In the genomic region with DNA sequence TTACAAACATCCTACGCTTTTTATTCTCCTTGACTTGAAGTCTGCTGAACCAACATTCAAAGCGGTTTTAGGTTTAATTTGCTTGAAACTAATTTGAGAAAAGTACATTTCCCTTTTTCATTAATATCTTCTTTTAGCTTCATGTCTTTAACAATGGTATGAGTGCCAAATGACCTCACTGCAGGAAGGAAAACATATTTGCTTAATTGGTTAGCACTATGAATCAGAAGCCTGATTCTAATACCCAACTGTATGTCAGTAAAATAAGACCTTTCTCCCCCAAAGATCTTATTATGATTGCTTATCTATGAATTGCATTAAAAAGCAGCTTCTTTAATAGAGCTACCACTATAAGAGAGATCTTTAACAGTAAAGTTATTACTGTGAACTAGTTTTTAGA, we compare ENCODE assay signal across 16 cellular contexts. TPM values are rescaled to one million over a fixed set of nuclear protein-coding genes. Genes with fewer than 3 reads are reported as not detected.
A peak's percentile ranks its signal among the peaks of the same experiment; 100 is the strongest.
DNase-seq lines count a peak whose midpoint lies in the region; ATAC-seq and TF ChIP-seq lines count a peak whose summit lies in the region.
"Had no signal": no experiment of that assay in that cellular context is flagged by ENCODE, and none has a peak within 500 bp of the region (broad histone marks: within the 10 kb centered on the region; RNA-seq: fewer than 3 reads in every experiment).

No MANE protein-coding gene starts in this region.

- TF ChIP-seq POLR2A in sigmoid colon (IDR thresholded peaks at IDR 0.05) (no peak), thyroid gland (IDR thresholded peaks at IDR 0.05) (no peak)

- TF ChIP-seq CTCF in sigmoid colon (IDR thresholded peaks at IDR 0.05) (no peak), thyroid gland (IDR thresholded peaks at IDR 0.05) (no peak), natural killer cell (IDR thresholded peaks at IDR 0.05) (no peak)

- intact Hi-C loops in sigmoid colon (cut with DNase I) (no loop called here), thyroid gland (cut with DNase I) (no loop called here), natural killer cell (cut with micrococcal nuclease) (no loop called here)

- peaks cover 3 to 22% of the 10 kb centered on the region in 2 donors for H3K27me3 Mint-ChIP-seq in natural killer cell (ENCODE audit: low read depth in 2 of 2)

- H3K9me3 ChIP-seq in sigmoid colon (no peaks in the 10 kb centered on the region), thyroid gland (no peaks in the 10 kb centered on the region)
- H3K9me3 ChIP-seq: gastrocnemius medialis, ovary had no signal

- H3K27ac ChIP-seq in sigmoid colon (peak overlapping the region; percentile 33 to 89 (median 48)), thyroid gland (no peak overlapping the region)
- H3K27ac ChIP-seq: C4-2B had no signal

- no peak overlapping the region for H3K4me3 Mint-ChIP-seq in natural killer cell
- H3K4me3 Mint-ChIP-seq: activated CD4-positive, alpha-beta T cell treated with anti-CD3 and anti-CD28 coated beads for 36 hours; activated naive CD8-positive, alpha-beta T cell had no signal

- ATAC-seq in SK-N-SH treated with all-trans-retinoic acid at 6 μM for 48 hours (peak; percentile 38; the same call in 2 of the 3 replicates), GM19455 (IDR thresholded peaks at IDR 0.05; ENCODE audit: unreplicated experiment) (no peak), natural killer cell (no peak), HG03097 (IDR thresholded peaks at IDR 0.05; ENCODE audit: low FRiP score, unreplicated experiment) (no peak)
- ATAC-seq: activated CD4-positive, alpha-beta T cell treated with anti-CD3 and anti-CD28 coated beads for 36 hours; gastrocnemius medialis had no signal

- H3K36me3 ChIP-seq in sigmoid colon (peaks cover 10 to 83% (median 59%) of the 10 kb centered on the region in 4 donors), thyroid gland (peaks cover 0 to 6% of the 10 kb centered on the region in 2 donors)
- H3K36me3 ChIP-seq: gastrocnemius medialis, ovary had no signal

- H3K4me1 ChIP-seq in sigmoid colon (peaks cover 0 to 79% (median 52%) of the 10 kb centered on the region in 4 donors), thyroid gland (no peaks in the 10 kb centered on the region)
- H3K4me1 ChIP-seq: gastrocnemius medialis had no signal

- no peaks in the 10 kb centered on the region for H3K36me3 Mint-ChIP-seq in natural killer cell
- H3K36me3 Mint-ChIP-seq: activated naive CD8-positive, alpha-beta T cell had no signal

- WGBS in sigmoid colon, 2 donors: 85 to 87% methylated on average over 2 of the region's 2 CpGs
- 70 to 84% methylated on average over 2 of the region's 2 CpGs for WGBS in thyroid gland, 2 donors

- no peaks in the 10 kb centered on the region for H3K4me1 Mint-ChIP-seq in natural killer cell
- H3K4me1 Mint-ChIP-seq: activated CD4-positive, alpha-beta T cell treated with anti-CD3 and anti-CD28 coated beads for 36 hours had no signal

- H3K4me3 ChIP-seq in sigmoid colon (peak overlapping the region in 2 of 4 donors; percentile 6 to 72), thyroid gland (replicated peaks in 1 of 3) (no peak overlapping the region)
- H3K4me3 ChIP-seq: gastrocnemius medialis, ovary had no signal

- no peak overlapping the region for H3K27ac Mint-ChIP-seq in natural killer cell
- H3K27ac Mint-ChIP-seq: activated CD4-positive, alpha-beta T cell treated with anti-CD3 and anti-CD28 coated beads for 36 hours; activated naive CD8-positive, alpha-beta T cell had no signal

- TF ChIP-seq EP300 in sigmoid colon (IDR thresholded peaks at IDR 0.05): no peak

- DNase-seq in EL (peak; percentile 51), fibroblast of gingiva (ENCODE audit: low read depth) (peak; percentile 22), sigmoid colon (no peak), thyroid gland (no peak), natural killer cell (no peak)
- DNase-seq: activated CD4-positive, alpha-beta T cell treated with anti-CD3 and anti-CD28 coated beads for 36 hours; cortex of kidney; gastrocnemius medialis; NCI-H2029 treated with DMSO at 0.1 percent for 48 hours; ovary; T-helper 2 cell had no signal

- no peaks in the 10 kb centered on the region for H3K27me3 ChIP-seq in sigmoid colon
- no peaks in the 10 kb centered on the region for H3K27me3 ChIP-seq in thyroid gland
- H3K27me3 ChIP-seq: ovary had no signal

- H3K9me3 Mint-ChIP-seq in natural killer cell: no peaks in the 10 kb centered on the region

TF ChIP-seq in SK-N-SH treated with all-trans-retinoic acid at 6 μM for 48 hours, 23 proteins besides CTCF, POLR2A, EP300 and RAD21:
- TF ChIP-seq ARNTL (CRISPR knock-in tag; IDR thresholded peaks at IDR 0.05; ENCODE audit: borderline replicate concordance, low read depth) (no peak), PPARA (CRISPR knock-in tag; IDR thresholded peaks at IDR 0.05; ENCODE audit: borderline replicate concordance) (no peak), GLIS3 (CRISPR knock-in tag; IDR thresholded peaks at IDR 0.05) (no peak), ZFP3 (CRISPR knock-in tag; IDR thresholded peaks at IDR 0.05) (no peak), ISL1 (CRISPR knock-in tag; IDR thresholded peaks at IDR 0.05) (peak; percentile 78)
- TF ChIP-seq, protein P1, sequence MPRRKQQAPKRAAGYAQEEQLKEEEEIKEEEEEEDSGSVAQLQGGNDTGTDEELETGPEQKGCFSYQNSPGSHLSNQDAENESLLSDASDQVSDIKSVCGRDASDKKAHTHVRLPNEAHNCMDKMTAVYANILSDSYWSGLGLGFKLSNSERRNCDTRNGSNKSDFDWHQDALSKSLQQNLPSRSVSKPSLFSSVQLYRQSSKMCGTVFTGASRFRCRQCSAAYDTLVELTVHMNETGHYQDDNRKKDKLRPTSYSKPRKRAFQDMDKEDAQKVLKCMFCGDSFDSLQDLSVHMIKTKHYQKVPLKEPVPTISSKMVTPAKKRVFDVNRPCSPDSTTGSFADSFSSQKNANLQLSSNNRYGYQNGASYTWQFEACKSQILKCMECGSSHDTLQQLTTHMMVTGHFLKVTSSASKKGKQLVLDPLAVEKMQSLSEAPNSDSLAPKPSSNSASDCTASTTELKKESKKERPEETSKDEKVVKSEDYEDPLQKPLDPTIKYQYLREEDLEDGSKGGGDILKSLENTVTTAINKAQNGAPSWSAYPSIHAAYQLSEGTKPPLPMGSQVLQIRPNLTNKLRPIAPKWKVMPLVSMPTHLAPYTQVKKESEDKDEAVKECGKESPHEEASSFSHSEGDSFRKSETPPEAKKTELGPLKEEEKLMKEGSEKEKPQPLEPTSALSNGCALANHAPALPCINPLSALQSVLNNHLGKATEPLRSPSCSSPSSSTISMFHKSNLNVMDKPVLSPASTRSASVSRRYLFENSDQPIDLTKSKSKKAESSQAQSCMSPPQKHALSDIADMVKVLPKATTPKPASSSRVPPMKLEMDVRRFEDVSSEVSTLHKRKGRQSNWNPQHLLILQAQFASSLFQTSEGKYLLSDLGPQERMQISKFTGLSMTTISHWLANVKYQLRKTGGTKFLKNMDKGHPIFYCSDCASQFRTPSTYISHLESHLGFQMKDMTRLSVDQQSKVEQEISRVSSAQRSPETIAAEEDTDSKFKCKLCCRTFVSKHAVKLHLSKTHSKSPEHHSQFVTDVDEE (CRISPR knock-in tag; IDR thresholded peaks at IDR 0.05): no peak

RNA-seq across cellular contexts. Expression of gene COL1A2, which starts 5.9 kb away (rescaled TPM):
- total RNA-seq in sigmoid colon (1,000 to 10,000 TPM in 1 of 4 donors, 100 to 1,000 TPM in 2, 10 to 100 TPM in 1; 83.4 to 1,047 (median 197) TPM), thyroid gland (100 to 1,000 TPM in 2 of 4 donors, 10 to 100 TPM in 2; 50.4 to 143 (median 88.4) TPM), natural killer cell (not detected)
- 100 to 1,000 TPM in 1 of 3 donors, 10 to 100 TPM in 2; 12.3 to 104 (median 19.2) TPM for polyA plus RNA-seq in sigmoid colon

Comparison
In these comparisons a context has a peak if more than half of its experiments do, and no peak if none do; other contexts are left out.
1. DNase-seq: peak in EL (single experiment) and fibroblast of gingiva (single experiment); none in sigmoid colon (single experiment), thyroid gland (0 of 2) and natural killer cell (single experiment).
2. H3K27ac ChIP-seq: peak in sigmoid colon (4 of 4); none in thyroid gland (0 of 3).
3. RNA of gene COL1A2, which starts 5.9 kb away (total RNA-seq): 83.4 to 1,047 TPM in sigmoid colon and 50.4 to 143 TPM in thyroid gland; not detected in natural killer cell; every median in the first group is over 10 times any median in the second.